8 cellular contexts compared by ENCODE assay signal in genomic region chr7:88401009-88401623, GRCh38.
DNase-seq lines count a peak whose midpoint lies in the region; ATAC-seq and TF ChIP-seq lines count a peak whose summit lies in the region.

No MANE protein-coding gene starts in this region.

- DNase-seq in DMS 273 (lab: John Stamatoyannopoulos, UW; ENCODE audit: unreplicated experiment) = peak; percentile 70
- peak; percentile 3 for DNase-seq in RWPE1 (ENCODE audit: low spot score)
- DNase-seq in left kidney (ENCODE audit: low read depth, low spot score) = peak; percentile 20
- no peak for DNase-seq in suprapubic skin (ENCODE audit: low spot score in 2 of 2)
- DNase-seq in T1000 (lab: John Stamatoyannopoulos, UW) = no peak
- no peak for DNase-seq in activated T-cell treated with anti-CD3 and anti-CD28 coated beads for 4 hours

- TF ChIP-seq EP300 in suprapubic skin (IDR thresholded peaks at IDR 0.05) = no peak

- POLR2A ChIA-PET in RWPE1 (lab: Yijun Ruan, JAX; ENCODE audit: low non-redundant PET) = no interaction called here

- WGBS in suprapubic skin = 81% methylated on average over 4 of the region's 4 CpGs

- no peak overlapping the region for H3K4me3 ChIP-seq in suprapubic skin

- no peak for TF ChIP-seq POLR2A in suprapubic skin (IDR thresholded peaks at IDR 0.05)

- H3K9me3 ChIP-seq in suprapubic skin = no peaks in the 10 kb centered on the region

- peak; percentile 55 for ATAC-seq in GM19023 (IDR thresholded peaks at IDR 0.05; ENCODE audit: unreplicated experiment)
- peak; percentile 40 for ATAC-seq in HG03196 (IDR thresholded peaks at IDR 0.05; ENCODE audit: unreplicated experiment)

- CTCF ChIA-PET in RWPE1 (lab: Yijun Ruan, JAX) = interaction anchor here (0.8 kb wide), 2 partner anchors 18 to 158 kb away, joined by 3 read pairs; no protein-coding TSS in a partner anchor

- H3K4me1 ChIP-seq in suprapubic skin = no peaks in the 10 kb centered on the region

- no peaks in the 10 kb centered on the region for H3K36me3 ChIP-seq in suprapubic skin

- TF ChIP-seq CTCF in RWPE1 (conservative IDR thresholded peaks at IDR 0.05; ENCODE audit: low read depth) = peak; percentile 60
- peak in 1 of 2 donors; percentile 26 for TF ChIP-seq CTCF in suprapubic skin (IDR thresholded peaks at IDR 0.05)

- H3K27me3 ChIP-seq in suprapubic skin = no peaks in the 10 kb centered on the region

- H3K27ac ChIP-seq in RWPE1 = no peak overlapping the region
- H3K27ac ChIP-seq in suprapubic skin = no peak overlapping the region

Comparison
In these comparisons a context has a peak if more than half of its experiments do, and no peak if none do; other contexts are left out.
1. DNase-seq: peak in DMS 273 (single experiment), RWPE1 (single experiment) and left kidney (single experiment); none in suprapubic skin (0 of 2), T1000 (single experiment) and activated T-cell treated with anti-CD3 and anti-CD28 coated beads for 4 hours (single experiment).